ENCODE assay signal across 8 cellular contexts in the genomic region with DNA sequence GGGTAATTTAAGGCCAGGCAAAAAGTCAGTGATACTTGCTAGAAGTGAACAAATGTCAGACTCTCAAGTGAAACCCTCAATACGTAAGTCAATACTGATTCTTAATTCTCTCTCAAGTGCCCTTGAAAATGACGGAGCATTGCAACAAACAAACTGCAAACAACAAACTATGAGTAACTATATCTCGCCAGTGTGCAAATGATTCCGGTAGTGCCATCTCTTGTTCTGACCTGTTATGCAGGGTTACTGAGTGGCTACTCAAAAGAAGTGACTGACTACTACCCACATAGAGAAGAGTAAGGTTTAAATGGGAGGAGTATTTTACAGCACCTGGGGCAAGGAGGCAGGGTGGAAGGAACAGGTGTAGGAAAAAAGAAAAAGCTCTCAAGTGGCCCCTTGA. TPM values are rescaled to one million over a fixed set of nuclear protein-coding genes. Genes with fewer than 3 reads are reported as not detected.
DNase-seq lines count a peak whose midpoint lies in the region; ATAC-seq lines count a peak whose summit lies in the region.

No MANE protein-coding gene starts in this region.

- peak overlapping the region; percentile 19 for H3K27ac ChIP-seq in CD8-positive, alpha-beta memory T cell (ENCODE audit: low read depth, low read length)

- no peak overlapping the region for H3K4me3 ChIP-seq in CD8-positive, alpha-beta memory T cell (ENCODE audit: low read length)

- POLR2A ChIA-PET in CD8-positive, alpha-beta memory T cell (lab: Charles Lee) = no interaction called here

- CTCF ChIA-PET in CD8-positive, alpha-beta memory T cell (lab: Charles Lee) = no interaction called here

- H3K27me3 ChIP-seq in CD8-positive, alpha-beta memory T cell (ENCODE audit: insufficient read depth, low read length, poor library complexity, severe bottlenecking) = no peaks in the 10 kb centered on the region

- H3K4me1 Mint-ChIP-seq in CD8-positive, alpha-beta memory T cell = peaks cover 33 to 39% (median 38%) of the 10 kb centered on the region in 3 donors
- peaks cover 44% of the 10 kb centered on the region for H3K4me1 Mint-ChIP-seq in central memory CD8-positive, alpha-beta T cell
- peaks cover 31 to 37% of the 10 kb centered on the region in 2 donors for H3K4me1 Mint-ChIP-seq in natural killer cell treated with Interleukin-12 subunit alpha and Interleukin-12 subunit beta and Interleukin-15 and Interleukin-18, amount 100 ng/mL, for 72 hours (ENCODE audit: low read depth in 2 of 2)

- H3K9me3 Mint-ChIP-seq in CD8-positive, alpha-beta memory T cell = no peaks in the 10 kb centered on the region
- no peaks in the 10 kb centered on the region for H3K9me3 Mint-ChIP-seq in central memory CD8-positive, alpha-beta T cell
- no peaks in the 10 kb centered on the region for H3K9me3 Mint-ChIP-seq in natural killer cell treated with Interleukin-12 subunit alpha and Interleukin-12 subunit beta and Interleukin-15 and Interleukin-18, amount 100 ng/mL, for 72 hours

- H3K27me3 Mint-ChIP-seq in CD8-positive, alpha-beta memory T cell = peaks cover 3 to 4% of the 10 kb centered on the region in 2 donors
- no peaks in the 10 kb centered on the region for H3K27me3 Mint-ChIP-seq in central memory CD8-positive, alpha-beta T cell
- peaks cover 0 to 3% of the 10 kb centered on the region in 2 donors for H3K27me3 Mint-ChIP-seq in natural killer cell treated with Interleukin-12 subunit alpha and Interleukin-12 subunit beta and Interleukin-15 and Interleukin-18, amount 100 ng/mL, for 72 hours

- peak overlapping the region; percentile 66 to 100 (median 94) for H3K4me3 Mint-ChIP-seq in CD8-positive, alpha-beta memory T cell
- H3K4me3 Mint-ChIP-seq in central memory CD8-positive, alpha-beta T cell = peak overlapping the region; percentile 87
- H3K4me3 Mint-ChIP-seq in natural killer cell treated with Interleukin-12 subunit alpha and Interleukin-12 subunit beta and Interleukin-15 and Interleukin-18, amount 100 ng/mL, for 72 hours = peak overlapping the region; percentile 97

- no peaks in the 10 kb centered on the region for H3K9me3 ChIP-seq in CD8-positive, alpha-beta memory T cell (ENCODE audit: low read length)

- no peak for ATAC-seq in central memory CD8-positive, alpha-beta T cell (replicated peaks; ENCODE audit: extremely low read depth, poor library complexity, severe bottlenecking)
- no peak for ATAC-seq in natural killer cell treated with Interleukin-12 subunit alpha and Interleukin-12 subunit beta and Interleukin-15 and Interleukin-18, amount 100 ng/mL, for 72 hours
- no peak for ATAC-seq in HG02623 (IDR thresholded peaks at IDR 0.05; ENCODE audit: unreplicated experiment)

- no peaks in the 10 kb centered on the region for H3K36me3 ChIP-seq in CD8-positive, alpha-beta memory T cell (ENCODE audit: insufficient read depth, low read length)

- no peak for DNase-seq in CD8-positive, alpha-beta memory T cell
- DNase-seq in NCI-H2029 treated with DMSO at 0.1 percent for 48 hours (lab: John Stamatoyannopoulos, UW) = peak; percentile 38
- DNase-seq in central memory CD8-positive, alpha-beta T cell (ENCODE audit: low spot score in 2 of 2) = no peak
- no peak for DNase-seq in natural killer cell treated with Interleukin-12 subunit alpha and Interleukin-12 subunit beta and Interleukin-15 and Interleukin-18, amount 100 ng/mL, for 72 hours (ENCODE audit: low spot score)
- no peak for DNase-seq in stimulated activated CD4-positive, alpha-beta T cell treated with anti-CD3 and anti-CD28 coated beads, Interleukin-2, amount 100 ng/mL, for 24 hours
- no peak for DNase-seq in A172 (ENCODE audit: low spot score)
- no peak for DNase-seq in EL

- no peak overlapping the region for H3K27ac Mint-ChIP-seq in CD8-positive, alpha-beta memory T cell
- H3K27ac Mint-ChIP-seq in central memory CD8-positive, alpha-beta T cell (ENCODE audit: low read depth) = no peak overlapping the region
- H3K27ac Mint-ChIP-seq in natural killer cell treated with Interleukin-12 subunit alpha and Interleukin-12 subunit beta and Interleukin-15 and Interleukin-18, amount 100 ng/mL, for 72 hours = no peak overlapping the region

- H3K4me1 ChIP-seq in CD8-positive, alpha-beta memory T cell (ENCODE audit: insufficient read depth, low read length) = peaks cover 13% of the 10 kb centered on the region

- peaks cover 0 to 9% (median 0%) of the 10 kb centered on the region in 3 donors for H3K36me3 Mint-ChIP-seq in CD8-positive, alpha-beta memory T cell
- no peaks in the 10 kb centered on the region for H3K36me3 Mint-ChIP-seq in central memory CD8-positive, alpha-beta T cell (ENCODE audit: insufficient read depth)
- H3K36me3 Mint-ChIP-seq in natural killer cell treated with Interleukin-12 subunit alpha and Interleukin-12 subunit beta and Interleukin-15 and Interleukin-18, amount 100 ng/mL, for 72 hours = no peaks in the 10 kb centered on the region

RNA-seq across cellular contexts. Expression of a gene that starts 1.6 kb away (rescaled TPM):
- total RNA-seq in CD8-positive, alpha-beta memory T cell = 1 to 10 TPM; 8.3 to 9.3 TPM
- polyA plus RNA-seq in CD8-positive, alpha-beta memory T cell = 0.62 TPM
- total RNA-seq in natural killer cell treated with Interleukin-12 subunit alpha and Interleukin-12 subunit beta and Interleukin-15 and Interleukin-18, amount 100 ng/mL, for 72 hours = 1 to 10 TPM; 6.3 to 8.0 TPM
- 8.4 and 9.6 TPM in 2 replicates for total RNA-seq in A172 (2014; rRNA removed; shearing (Covaris generic))

RNA-seq across cellular contexts. Expression of a gene that starts 56.8 kb away (rescaled TPM):
- total RNA-seq in CD8-positive, alpha-beta memory T cell = under 1 TPM; 0.24 to 0.26 TPM
- not detected for polyA plus RNA-seq in CD8-positive, alpha-beta memory T cell
- total RNA-seq in natural killer cell treated with Interleukin-12 subunit alpha and Interleukin-12 subunit beta and Interleukin-15 and Interleukin-18, amount 100 ng/mL, for 72 hours = under 1 TPM; 0.14 to 0.31 TPM
- 0.24 and 0.60 TPM in 2 replicates for total RNA-seq in A172 (2014; rRNA removed; shearing (Covaris generic))
